Comparison of ENCODE assay signal across 14 cellular contexts in genomic region chr18:48986851-48987761, GRCh38.
"Had no signal": no experiment of that assay in that cellular context is flagged by ENCODE, and none has a peak within 500 bp of the region (broad histone marks: within the 10 kb centered on the region; RNA-seq: fewer than 3 reads in every experiment).

No MANE protein-coding gene starts in this region.

- H3K4me1 ChIP-seq: body of pancreas had no signal

- H3K36me3 Mint-ChIP-seq: activated CD4-positive, alpha-beta memory T cell treated with anti-CD3 and anti-CD28 coated beads for 36 hours; natural killer cell had no signal

- ATAC-seq: body of pancreas; effector memory CD8-positive, alpha-beta T cell; natural killer cell; stimulated activated naive CD8-positive, alpha-beta T cell treated with anti-CD3 and anti-CD28 coated beads, Interleukin-15, amount 100 ng/mL, for 72 hours had no signal

- H3K4me3 Mint-ChIP-seq: activated CD4-positive, alpha-beta memory T cell treated with anti-CD3 and anti-CD28 coated beads for 36 hours; effector memory CD8-positive, alpha-beta T cell; natural killer cell; stimulated activated naive CD8-positive, alpha-beta T cell treated with anti-CD3 and anti-CD28 coated beads, Interleukin-15, amount 100 ng/mL, for 72 hours had no signal

- H3K9me3 ChIP-seq: body of pancreas, testis, uterus had no signal

- H3K27ac Mint-ChIP-seq: activated CD4-positive, alpha-beta memory T cell treated with anti-CD3 and anti-CD28 coated beads for 36 hours; effector memory CD8-positive, alpha-beta T cell; natural killer cell; stimulated activated naive CD8-positive, alpha-beta T cell treated with anti-CD3 and anti-CD28 coated beads, Interleukin-15, amount 100 ng/mL, for 72 hours had no signal

- H3K4me3 ChIP-seq: body of pancreas, testis, uterus had no signal

- H3K36me3 ChIP-seq: uterus had no signal

- H3K27ac ChIP-seq: body of pancreas, testis, uterus had no signal

- DNase-seq: activated CD4-positive, alpha-beta memory T cell treated with anti-CD3 and anti-CD28 coated beads for 36 hours; activated CD4-positive, CD25-positive, alpha-beta regulatory T cell treated with anti-CD3 and anti-CD28 coated beads, Interleukin-2, amount 50 U/mL, for 72 hours; activated gamma-delta T cell; activated T-cell treated with anti-CD3 and anti-CD28 coated beads, Interleukin-2, amount 50 U/mL, for 48 hours; body of pancreas; central memory CD4-positive, alpha-beta T cell; effector memory CD8-positive, alpha-beta T cell; hypothalamus; natural killer cell; stimulated activated CD4-positive, alpha-beta T cell treated with anti-CD3 and anti-CD28 coated beads, Interleukin-15, amount 100 ng/mL, for 24 hours; stimulated activated CD4-positive, alpha-beta T cell treated with anti-CD3 and anti-CD28 coated beads, Interleukin-4, amount 100 ng/mL, for 24 hours; stimulated activated naive CD8-positive, alpha-beta T cell treated with anti-CD3 and anti-CD28 coated beads, Interleukin-15, amount 100 ng/mL, for 72 hours; testis; uterus had no signal

- H3K9me3 Mint-ChIP-seq: activated CD4-positive, alpha-beta memory T cell treated with anti-CD3 and anti-CD28 coated beads for 36 hours; effector memory CD8-positive, alpha-beta T cell; natural killer cell; stimulated activated naive CD8-positive, alpha-beta T cell treated with anti-CD3 and anti-CD28 coated beads, Interleukin-15, amount 100 ng/mL, for 72 hours had no signal

- H3K27me3 ChIP-seq: body of pancreas, testis, uterus had no signal
